Comparison of ENCODE assay signal across 8 cellular contexts in the genomic region with DNA sequence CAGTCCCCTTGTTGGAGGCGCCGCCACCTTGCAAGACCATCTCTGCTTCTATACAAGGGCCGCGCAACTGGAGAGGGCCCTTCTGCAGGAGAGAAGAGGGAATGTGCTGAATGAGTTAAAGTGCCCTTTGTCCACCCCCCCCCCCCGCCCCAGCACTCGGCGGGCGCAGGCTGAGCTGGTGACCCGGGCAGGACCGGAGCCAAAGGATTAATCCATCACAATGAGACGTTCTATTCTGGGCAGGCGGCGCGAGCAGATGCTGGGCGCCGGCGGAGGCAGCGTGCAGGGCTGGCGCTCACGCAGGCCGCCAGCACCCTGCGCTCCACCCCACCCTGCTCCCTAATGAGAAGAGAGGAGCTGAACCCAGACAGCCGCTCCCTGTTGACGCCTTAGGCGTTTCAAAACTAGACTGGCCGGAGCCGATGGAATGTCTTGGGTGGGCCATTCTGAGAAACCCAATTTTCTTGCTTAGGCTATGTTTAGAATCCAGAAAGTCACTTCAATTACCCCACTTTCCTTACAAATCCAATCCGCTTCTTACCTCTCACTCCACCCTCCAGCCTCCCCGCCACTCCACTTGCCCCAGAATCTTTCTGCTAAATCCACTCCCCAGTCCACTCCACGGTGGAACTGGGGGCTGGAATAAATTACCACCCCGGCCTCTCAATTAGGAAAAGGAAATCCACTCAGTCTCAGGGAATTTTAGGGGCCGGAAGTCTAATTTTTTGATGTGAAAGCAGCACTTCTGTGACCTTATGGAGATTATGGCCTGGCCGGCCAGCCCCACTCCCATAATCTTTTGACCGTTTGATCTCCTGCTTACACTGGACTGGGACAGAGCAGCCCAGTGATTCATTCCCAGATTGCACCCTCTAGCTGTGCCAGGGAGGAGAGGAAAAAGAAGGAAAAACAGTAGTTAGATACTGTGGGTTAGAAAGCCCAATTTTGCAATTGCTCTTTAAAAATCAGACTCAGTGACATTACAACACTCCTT. TPM values are rescaled to one million over a fixed set of nuclear protein-coding genes. Genes with fewer than 3 reads are reported as not detected.
DNase-seq lines count a peak whose midpoint lies in the region; ATAC-seq, FAIRE-seq and TF ChIP-seq lines count a peak whose summit lies in the region.

No MANE protein-coding gene starts in this region.

- H4K20me1 ChIP-seq in fibroblast of lung (ENCODE audit: control insufficient read depth, extremely low read depth, insufficient read depth, low read length), result no peaks in the 10 kb centered on the region

- H3K4me2 ChIP-seq in fibroblast of lung (ENCODE audit: extremely low read depth, insufficient read depth, low read length), result no peak overlapping the region

- H3K36me3 ChIP-seq in NT2/D1 (ENCODE audit: insufficient read depth, insufficient read length, low read length) (no peaks in the 10 kb centered on the region), fibroblast of lung (ENCODE audit: control insufficient read depth, insufficient read depth, low read length) (no peaks in the 10 kb centered on the region)
- H3K36me3 ChIP-seq in effector memory CD4-positive, alpha-beta T cell (ENCODE audit: control insufficient read depth, insufficient read depth, low read length), result no peaks in the 10 kb centered on the region

- H3K9ac ChIP-seq in NT2/D1 (ENCODE audit: insufficient read length, low read depth) (peak overlapping the region; percentile 39), fibroblast of lung (ENCODE audit: insufficient read depth, low read length) (no peak overlapping the region)

- H3K4me3 Mint-ChIP-seq in nephron (peak overlapping the region; percentile 58 to 61 (median 60)), immature natural killer cell (no peak overlapping the region)

- H3K79me2 ChIP-seq in fibroblast of lung (ENCODE audit: control insufficient read depth, insufficient read depth, low read length), result no peaks in the 10 kb centered on the region

- H3K4me1 Mint-ChIP-seq in nephron (peaks cover 80% of the 10 kb centered on the region), immature natural killer cell (no peaks in the 10 kb centered on the region)

- H3K27me3 ChIP-seq in NT2/D1 (ENCODE audit: insufficient read depth, insufficient read length) (no peaks in the 10 kb centered on the region), fibroblast of lung (ENCODE audit: control insufficient read depth, insufficient read depth, low read length) (peaks cover 4% of the 10 kb centered on the region)
- H3K27me3 ChIP-seq in effector memory CD4-positive, alpha-beta T cell (replicated peaks; ENCODE audit: control insufficient read depth, insufficient read depth, low read length, poor library complexity, severe bottlenecking), result peaks cover 4% of the 10 kb centered on the region

- H3K4me3 ChIP-seq in NT2/D1 (ENCODE audit: insufficient read length, low read depth) (no peak overlapping the region), fibroblast of lung (replicated peaks in 1 of 4; ENCODE audit: control extremely low read depth in 1 of 4, insufficient read depth in 1 of 4, low read depth in 3 of 4, low read length in 4 of 4) (peak overlapping the region in 2 of 4 experiments; percentile 33 to 34)
- H3K4me3 ChIP-seq in effector memory CD4-positive, alpha-beta T cell (ENCODE audit: insufficient read depth, low read depth, low read length, poor library complexity, severe bottlenecking), result no peak overlapping the region

- no peak for ATAC-seq in GM21825 (IDR thresholded peaks at IDR 0.05; ENCODE audit: unreplicated experiment)
- no peak for ATAC-seq in HG03095 (IDR thresholded peaks at IDR 0.05; ENCODE audit: unreplicated experiment)

- TF ChIP-seq CTCF in fibroblast of lung (conservative IDR thresholded peaks at IDR 0.05 in 1 of 2, IDR thresholded peaks at IDR 0.05 in 1 of 2; ENCODE audit: low read depth in 1 of 2, low read length in 2 of 2), result peak; percentile 34 to 40
- no peak for TF ChIP-seq CTCF in nephron (IDR thresholded peaks at IDR 0.05; ENCODE audit: unreplicated experiment in 3 of 3)

- TF ChIP-seq POLR2A in GM12892 (IDR thresholded peaks at IDR 0.05; ENCODE audit: low read depth, low read length), result no peak

- H2AFZ ChIP-seq in fibroblast of lung (ENCODE audit: low read length), result no peak overlapping the region

- H3K27ac Mint-ChIP-seq in nephron, result peak overlapping the region; percentile 38 to 78 (median 43)
- H3K27ac Mint-ChIP-seq in immature natural killer cell, result no peak overlapping the region

- no peaks in the 10 kb centered on the region for H3K36me3 Mint-ChIP-seq in nephron (ENCODE audit: low read depth)
- H3K36me3 Mint-ChIP-seq in immature natural killer cell, result no peaks in the 10 kb centered on the region

- FAIRE-seq in GM12892 (lab: Jason Lieb, UNC), result no peak

- no peaks in the 10 kb centered on the region for H3K4me1 ChIP-seq in NT2/D1 (ENCODE audit: insufficient read depth, insufficient read length)
- peaks cover 2% of the 10 kb centered on the region for H3K4me1 ChIP-seq in fibroblast of lung (ENCODE audit: control insufficient read depth, extremely low read depth, insufficient read depth, low read length)
- no peaks in the 10 kb centered on the region for H3K4me1 ChIP-seq in effector memory CD4-positive, alpha-beta T cell (ENCODE audit: control insufficient read depth, insufficient read depth, low read length, poor library complexity, severe bottlenecking)

- no peak overlapping the region for H3K27ac ChIP-seq in fibroblast of lung (ENCODE audit: insufficient read depth, low read length)
- H3K27ac ChIP-seq in effector memory CD4-positive, alpha-beta T cell (ENCODE audit: insufficient read depth, low read length, poor library complexity, severe bottlenecking), result no peak overlapping the region

- peaks cover 12% of the 10 kb centered on the region for H3K27me3 Mint-ChIP-seq in nephron (ENCODE audit: low read depth)
- H3K27me3 Mint-ChIP-seq in immature natural killer cell (ENCODE audit: low read depth in 3 of 3), result peaks cover 9 to 20% (median 16%) of the 10 kb centered on the region in 3 donors

- peaks cover 4% of the 10 kb centered on the region; the same call in 1 of the 2 replicates for H3K9me3 ChIP-seq in NT2/D1 (ENCODE audit: insufficient read depth, low read length)
- no peaks in the 10 kb centered on the region for H3K9me3 ChIP-seq in fibroblast of lung (ENCODE audit: control insufficient read depth, insufficient read depth, low read depth, low read length)
- no peaks in the 10 kb centered on the region for H3K9me3 ChIP-seq in effector memory CD4-positive, alpha-beta T cell (ENCODE audit: control insufficient read depth, low read length)

- no peaks in the 10 kb centered on the region for H3K9me3 Mint-ChIP-seq in nephron
- H3K9me3 Mint-ChIP-seq in immature natural killer cell, result no peaks in the 10 kb centered on the region

- DNase-seq in GM12892 (ENCODE audit: insufficient read length), result peak; percentile 14
- DNase-seq in NT2/D1 (ENCODE audit: low read depth, low spot score), result peak; percentile 32
- DNase-seq in fibroblast of lung (ENCODE audit: low read depth in 2 of 2), result peak; percentile 61 to 62
- DNase-seq in effector memory CD4-positive, alpha-beta T cell, result no peak
- DNase-seq in immature natural killer cell, result no peak

RNA-seq across cellular contexts. Expression of gene GJD2, which starts 32.7 kb away (rescaled TPM):
- polyA plus RNA-seq in GM12892 (2012; ENCODE audit: missing spikeins), result not detected
- not detected in 2 replicates for total RNA-seq in fibroblast of lung
- polyA plus RNA-seq in fibroblast of lung (not detected in 2 replicates), immature natural killer cell (not detected)
- polyA plus RNA-seq in fibroblast of lung (2012), result not detected in 2 replicates
- not detected in 2 replicates for polyA minus RNA-seq in fibroblast of lung (ENCODE audit: low replicate concordance)

Comparison
In these comparisons a context has a peak if more than half of its experiments do, and no peak if none do; other contexts are left out.
1. DNase-seq: peak in GM12892 (single experiment), NT2/D1 (single experiment) and fibroblast of lung (2 of 2); none in effector memory CD4-positive, alpha-beta T cell (0 of 3) and immature natural killer cell (0 of 3).
2. CTCF ChIP-seq: peak in fibroblast of lung (2 of 2); none in nephron (0 of 3).
3. H3K27ac Mint-ChIP-seq: peak in nephron (3 of 3); none in immature natural killer cell (0 of 6).
4. H3K4me3 Mint-ChIP-seq: peak in nephron (3 of 3); none in immature natural killer cell (0 of 5).